In genomic region chr10:72273410-72274212, GRCh38 we compare ENCODE assay signal across 8 cellular contexts. TPM values are rescaled to one million over a fixed set of nuclear protein-coding genes. Genes with fewer than 3 reads are reported as not detected.
DNase-seq lines count a peak whose midpoint lies in the region; ATAC-seq lines count a peak whose summit lies in the region.

A gene with protein sequence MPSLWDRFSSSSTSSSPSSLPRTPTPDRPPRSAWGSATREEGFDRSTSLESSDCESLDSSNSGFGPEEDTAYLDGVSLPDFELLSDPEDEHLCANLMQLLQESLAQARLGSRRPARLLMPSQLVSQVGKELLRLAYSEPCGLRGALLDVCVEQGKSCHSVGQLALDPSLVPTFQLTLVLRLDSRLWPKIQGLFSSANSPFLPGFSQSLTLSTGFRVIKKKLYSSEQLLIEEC (plus strand): TSS chr10:72273924. CDS start chr10:72274217, 293 bp downstream.

- H3K36me3 ChIP-seq in BLaER1 treated with 17β-estradiol and CSF1 and Interleukin-3, amounts not matched to agents 10 nM and 100 nM: peaks cover 18 to 29% (median 24%) of the 10 kb centered on the region in 11 experiments

- H3K27ac ChIP-seq in BLaER1 treated with 17β-estradiol and CSF1 and Interleukin-3, amounts not matched to agents 10 nM and 100 nM: peak within 1 kb of the TSS; percentile 76 to 92 (median 89)

- H3K9me3 ChIP-seq in BLaER1 treated with 17β-estradiol and CSF1 and Interleukin-3, amounts not matched to agents 10 nM and 100 nM (replicated peaks in 1 of 11): no peaks in the 10 kb centered on the region; a peak in 1 of 22 replicates

- peak within 1 kb of the TSS; percentile 84 to 100 (median 96) for H3K4me3 ChIP-seq in BLaER1 treated with 17β-estradiol and CSF1 and Interleukin-3, amounts not matched to agents 10 nM and 100 nM

- H4K20me1 ChIP-seq in BLaER1 treated with 17β-estradiol and CSF1 and Interleukin-3, amounts not matched to agents 10 nM and 100 nM: peaks cover 27 to 38% (median 31%) of the 10 kb centered on the region in 11 experiments; a peak in 21 of 22 replicates

- ATAC-seq in GM19351 (IDR thresholded peaks at IDR 0.05; ENCODE audit: unreplicated experiment) (peak; percentile 86), HG03521 (IDR thresholded peaks at IDR 0.05; ENCODE audit: unreplicated experiment) (peak; percentile 85), left lobe of liver (peak; percentile 68)

- H3K27me3 ChIP-seq in BLaER1 treated with 17β-estradiol and CSF1 and Interleukin-3, amounts not matched to agents 10 nM and 100 nM: no peaks in the 10 kb centered on the region

- H3K4me2 ChIP-seq in BLaER1 treated with 17β-estradiol and CSF1 and Interleukin-3, amounts not matched to agents 10 nM and 100 nM: peak within 1 kb of the TSS; percentile 90 to 99 (median 96)

- H3K4me1 ChIP-seq in BLaER1 treated with 17β-estradiol and CSF1 and Interleukin-3, amounts not matched to agents 10 nM and 100 nM: peaks cover 42 to 83% (median 63%) of the 10 kb centered on the region in 10 experiments

- DNase-seq in NCI-H748 (lab: John Stamatoyannopoulos, UW; ENCODE audit: unreplicated experiment): peak; percentile 97
- DNase-seq in activated CD4-positive, alpha-beta T cell treated with anti-CD3 and anti-CD28 coated beads, Interleukin-2, amount 50 U/mL, for 1 hour: peak; percentile 97
- peak; percentile 99 for DNase-seq in dedifferentiated amniotic fluid mesenchymal stem cell (ENCODE audit: extremely low spot score)
- DNase-seq in left lobe of liver (ENCODE audit: low spot score): peak; percentile 100
- peak; percentile 95 for DNase-seq in stimulated activated CD4-positive, alpha-beta T cell treated with anti-CD3 and anti-CD28 coated beads, Interleukin-2, amount 100 ng/mL, for 4 hours (ENCODE audit: low read depth)

- H3K9ac ChIP-seq in BLaER1 treated with 17β-estradiol and CSF1 and Interleukin-3, amounts not matched to agents 10 nM and 100 nM: peak within 1 kb of the TSS; percentile 88 to 97 (median 94)

RNA-seq across cellular contexts. Expression of the gene that starts here (rescaled TPM):
- 162 TPM for total RNA-seq in left lobe of liver

Comparison
In these comparisons a context has a peak if more than half of its experiments do, and no peak if none do; other contexts are left out.
1. Peak in every context shown above with its lines: DNase-seq, ATAC-seq, H3K4me3 ChIP-seq and H3K27ac ChIP-seq.